In the genomic region with DNA sequence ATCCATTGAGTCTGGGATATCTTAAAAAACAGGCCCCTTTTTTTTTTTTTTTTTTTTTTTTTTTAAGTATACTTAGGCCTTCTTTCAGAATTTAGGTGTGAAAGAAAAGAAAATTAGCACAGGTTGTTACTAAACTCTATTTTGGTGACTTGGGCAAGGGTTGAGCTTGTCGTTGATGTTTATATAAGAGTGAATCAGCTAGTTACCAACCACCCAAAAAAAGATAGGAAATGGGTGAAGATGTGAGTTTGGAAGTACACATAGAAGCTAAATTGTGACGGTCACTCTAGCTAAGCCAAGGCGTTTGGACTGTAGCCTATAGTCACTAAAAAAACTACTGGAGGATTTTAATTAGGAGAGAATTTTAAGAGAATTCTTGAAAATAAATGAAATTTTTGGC, we compare ENCODE assay signal across 34 cellular contexts.
"Had no signal": no experiment of that assay in that cellular context is flagged by ENCODE, and none has a peak within 500 bp of the region (broad histone marks: within the 10 kb centered on the region; RNA-seq: fewer than 3 reads in every experiment).

No MANE protein-coding gene starts in this region.

- H3K36me3 ChIP-seq: MG63 had no signal

- H3K4me3 ChIP-seq: MG63 had no signal

- DNase-seq: Karpas-422, Kasumi-1, MG63, MM.1S, MV-4-11, NCI-H1048, NCI-H1092, NCI-H1092 treated with DMSO at 0.1 percent for 48 hours, NCI-H1105, NCI-H1105 treated with DMSO at 0.1 percent for 48 hours, NCI-H1417, NCI-H1417 treated with DMSO at 0.1 percent for 48 hours, NCI-H1436, NCI-H1436 treated with DMSO at 0.1 percent for 48 hours, NCI-H146, NCI-H1694, NCI-H1694 treated with DMSO at 0.1 percent for 48 hours, NCI-H187, NCI-H187 treated with DMSO at 0.1 percent for 48 hours, NCI-H1930, NCI-H2029, NCI-H2029 treated with DMSO at 0.1 percent for 48 hours, NCI-H2081, NCI-H2081 treated with DMSO at 0.1 percent for 48 hours, NCI-H2107, NCI-H2171, NCI-H2171 treated with DMSO at 0.1 percent for 48 hours, NCI-H2227 treated with DMSO at 0.1 percent for 48 hours, NCI-H226, NCI-H345, NCI-H446, NCI-H446 treated with DMSO at 0.1 percent for 48 hours, NCI-H510A, NCI-H510A treated with DMSO at 0.1 percent for 48 hours had no signal

- H3K27me3 ChIP-seq: MG63 had no signal

- H3K9me3 ChIP-seq: MG63 had no signal
